Comparison of ENCODE assay signal across 33 cellular contexts in the genomic region with DNA sequence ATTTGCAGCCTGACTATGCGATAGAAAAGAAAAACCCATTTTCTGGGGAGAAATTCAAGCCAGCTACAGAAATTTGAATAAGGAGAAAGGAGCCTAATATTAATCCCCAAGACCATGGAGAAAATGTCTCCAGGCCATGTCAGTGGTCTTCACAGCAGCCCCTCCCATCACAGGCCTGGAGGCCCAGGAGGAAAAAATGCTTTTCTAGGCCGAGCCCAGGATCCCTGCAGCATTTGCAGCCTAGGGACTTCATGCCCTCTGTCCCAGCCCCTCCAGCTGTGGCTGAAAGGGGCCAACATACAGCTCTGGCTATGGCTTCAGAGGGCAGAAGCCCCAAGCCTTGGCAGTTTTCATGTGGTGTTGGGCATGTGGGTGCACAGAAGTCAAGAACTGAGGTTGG.
"Had no signal": no experiment of that assay in that cellular context is flagged by ENCODE, and none has a peak within 500 bp of the region (broad histone marks: within the 10 kb centered on the region; RNA-seq: fewer than 3 reads in every experiment).

No MANE protein-coding gene starts in this region.

- H3K4me3 Mint-ChIP-seq: activated CD4-positive, alpha-beta memory T cell treated with anti-CD3 and anti-CD28 coated beads, Interleukin-2, amount 10 ng/mL, durations not matched to agents 7 days and 5 days; activated CD4-positive, alpha-beta T cell treated with anti-CD3 and anti-CD28 coated beads for 36 hours; activated CD4-positive, alpha-beta T cell treated with anti-CD3 and anti-CD28 coated beads, Interleukin-2, amount 10 ng/mL, durations not matched to agents 7 days and 5 days; activated CD8-positive, alpha-beta memory T cell treated with anti-CD3 and anti-CD28 coated beads, Interleukin-2, amount 10 ng/mL, durations not matched to agents 7 days and 5 days; activated CD8-positive, alpha-beta T cell treated with anti-CD3 and anti-CD28 coated beads, Interleukin-2, amount 10 ng/mL, durations not matched to agents 7 days and 5 days; activated naive CD4-positive, alpha-beta T cell treated with anti-CD3 and anti-CD28 coated beads, Interleukin-2, amount 10 ng/mL, durations not matched to agents 7 days and 5 days; activated naive CD4-positive, alpha-beta T cell treated with anti-CD3 and anti-CD28 coated beads, Interleukin-2, amount 50 U/mL, for 24 hours; activated naive CD8-positive, alpha-beta T cell; activated naive CD8-positive, alpha-beta T cell treated with anti-CD3 and anti-CD28 coated beads, Interleukin-2, amount 10 ng/mL, durations not matched to agents 7 days and 5 days; activated naive CD8-positive, alpha-beta T cell treated with anti-CD3 and anti-CD28 coated beads, Interleukin-2, amount 50 U/mL, for 24 hours; activated T-cell treated with anti-CD3 and anti-CD28 coated beads, Interleukin-2, amount 50 U/mL, for 24 hours; brain; central memory CD8-positive, alpha-beta T cell; T-cell; T-helper 1 cell treated with Interleukin-12 subunit alpha and Interleukin-12 subunit beta and Interleukin-4 antibody, amounts not matched to agents 30 μg/mL and 1 μg/mL, for 36 hours; T-helper 2 cell treated with Interferon-gamma antibody and Interleukin-4, amounts not matched to agents 5 μg/mL and 100 μg/mL, for 36 hours; WTC11 had no signal

- H3K27me3 Mint-ChIP-seq: activated CD4-positive, alpha-beta memory T cell treated with anti-CD3 and anti-CD28 coated beads, Interleukin-2, amount 10 ng/mL, durations not matched to agents 7 days and 5 days; activated CD4-positive, alpha-beta T cell treated with anti-CD3 and anti-CD28 coated beads for 36 hours; activated CD4-positive, alpha-beta T cell treated with anti-CD3 and anti-CD28 coated beads, Interleukin-2, amount 10 ng/mL, durations not matched to agents 7 days and 5 days; activated CD8-positive, alpha-beta memory T cell treated with anti-CD3 and anti-CD28 coated beads, Interleukin-2, amount 10 ng/mL, durations not matched to agents 7 days and 5 days; activated naive CD4-positive, alpha-beta T cell treated with anti-CD3 and anti-CD28 coated beads, Interleukin-2, amount 10 ng/mL, durations not matched to agents 7 days and 5 days; activated naive CD4-positive, alpha-beta T cell treated with anti-CD3 and anti-CD28 coated beads, Interleukin-2, amount 50 U/mL, for 24 hours; activated naive CD8-positive, alpha-beta T cell treated with anti-CD3 and anti-CD28 coated beads, Interleukin-2, amount 10 ng/mL, durations not matched to agents 7 days and 5 days; activated T-cell treated with anti-CD3 and anti-CD28 coated beads, Interleukin-2, amount 50 U/mL, for 24 hours; central memory CD8-positive, alpha-beta T cell; T-cell had no signal

- H3K9me3 Mint-ChIP-seq: activated naive CD4-positive, alpha-beta T cell treated with anti-CD3 and anti-CD28 coated beads, Interleukin-2, amount 50 U/mL, for 24 hours had no signal

- H3K36me3 Mint-ChIP-seq: activated CD8-positive, alpha-beta memory T cell treated with anti-CD3 and anti-CD28 coated beads, Interleukin-2, amount 10 ng/mL, durations not matched to agents 7 days and 5 days; activated naive CD4-positive, alpha-beta T cell treated with anti-CD3 and anti-CD28 coated beads, Interleukin-2, amount 10 ng/mL, durations not matched to agents 7 days and 5 days; activated naive CD4-positive, alpha-beta T cell treated with anti-CD3 and anti-CD28 coated beads, Interleukin-2, amount 50 U/mL, for 24 hours; activated naive CD8-positive, alpha-beta T cell treated with anti-CD3 and anti-CD28 coated beads, Interleukin-2, amount 10 ng/mL, durations not matched to agents 7 days and 5 days had no signal

- H3K4me1 Mint-ChIP-seq: activated CD4-positive, alpha-beta memory T cell treated with anti-CD3 and anti-CD28 coated beads, Interleukin-2, amount 10 ng/mL, durations not matched to agents 7 days and 5 days; activated CD8-positive, alpha-beta memory T cell treated with anti-CD3 and anti-CD28 coated beads, Interleukin-2, amount 10 ng/mL, durations not matched to agents 7 days and 5 days; activated naive CD4-positive, alpha-beta T cell treated with anti-CD3 and anti-CD28 coated beads, Interleukin-2, amount 10 ng/mL, durations not matched to agents 7 days and 5 days; activated naive CD8-positive, alpha-beta T cell treated with anti-CD3 and anti-CD28 coated beads, Interleukin-2, amount 10 ng/mL, durations not matched to agents 7 days and 5 days; activated naive CD8-positive, alpha-beta T cell treated with anti-CD3 and anti-CD28 coated beads, Interleukin-2, amount 50 U/mL, for 24 hours; central memory CD8-positive, alpha-beta T cell; WTC11 had no signal

- DNase-seq: activated CD4-positive, alpha-beta memory T cell treated with anti-CD3 and anti-CD28 coated beads, Interleukin-2, amount 10 ng/mL, durations not matched to agents 7 days and 5 days; activated CD4-positive, alpha-beta T cell treated with anti-CD3 and anti-CD28 coated beads for 1 hour; activated CD4-positive, alpha-beta T cell treated with anti-CD3 and anti-CD28 coated beads for 36 hours; activated CD4-positive, alpha-beta T cell treated with anti-CD3 and anti-CD28 coated beads, Interleukin-2, amount 10 ng/mL, durations not matched to agents 7 days and 5 days; activated CD4-positive, alpha-beta T cell treated with anti-CD3 and anti-CD28 coated beads, Interleukin-2, amount 50 U/mL, for 48 hours; activated CD4-positive, CD25-positive, alpha-beta regulatory T cell; activated CD8-positive, alpha-beta memory T cell treated with anti-CD3 and anti-CD28 coated beads for 24 hours; activated CD8-positive, alpha-beta memory T cell treated with anti-CD3 and anti-CD28 coated beads, Interleukin-2, amount 10 ng/mL, durations not matched to agents 7 days and 5 days; activated CD8-positive, alpha-beta memory T cell treated with anti-CD3 and anti-CD28 coated beads, Interleukin-2, amount 50 U/mL, for 48 hours; activated CD8-positive, alpha-beta T cell treated with anti-CD3 and anti-CD28 coated beads, Interleukin-2, amount 10 ng/mL, durations not matched to agents 7 days and 5 days; activated effector memory CD4-positive, alpha-beta T cell treated with Interleukin-2 at 50 U/mL for 16 hours; activated gamma-delta T cell; activated naive CD4-positive, alpha-beta T cell treated with anti-CD3 and anti-CD28 coated beads, Interleukin-2, amount 10 ng/mL, durations not matched to agents 7 days and 5 days; activated naive CD4-positive, alpha-beta T cell treated with Interleukin-2 at 50 U/mL for 16 hours; activated naive CD8-positive, alpha-beta T cell treated with anti-CD3 and anti-CD28 coated beads, Interleukin-2, amount 10 ng/mL, durations not matched to agents 7 days and 5 days; activated naive CD8-positive, alpha-beta T cell treated with anti-CD3 and anti-CD28 coated beads, Interleukin-2, amount 50 U/mL, for 24 hours; activated T-cell treated with anti-CD3 and anti-CD28 coated beads, Interleukin-2, amount 50 U/mL, for 24 hours; activated T-cell treated with anti-CD3 and anti-CD28 coated beads, Interleukin-2, amount 50 U/mL, for 48 hours; amygdala; anterior cingulate cortex; caudate nucleus; cerebellar nuclear complex; T-cell; T-helper 2 cell; T-helper 9 cell had no signal

- H3K27ac Mint-ChIP-seq: activated CD4-positive, alpha-beta memory T cell treated with anti-CD3 and anti-CD28 coated beads, Interleukin-2, amount 10 ng/mL, durations not matched to agents 7 days and 5 days; activated CD4-positive, alpha-beta T cell treated with anti-CD3 and anti-CD28 coated beads for 36 hours; activated CD4-positive, alpha-beta T cell treated with anti-CD3 and anti-CD28 coated beads, Interleukin-2, amount 10 ng/mL, durations not matched to agents 7 days and 5 days; activated CD8-positive, alpha-beta memory T cell treated with anti-CD3 and anti-CD28 coated beads, Interleukin-2, amount 10 ng/mL, durations not matched to agents 7 days and 5 days; activated CD8-positive, alpha-beta T cell treated with anti-CD3 and anti-CD28 coated beads, Interleukin-2, amount 10 ng/mL, durations not matched to agents 7 days and 5 days; activated naive CD4-positive, alpha-beta T cell treated with anti-CD3 and anti-CD28 coated beads, Interleukin-2, amount 10 ng/mL, durations not matched to agents 7 days and 5 days; activated naive CD4-positive, alpha-beta T cell treated with anti-CD3 and anti-CD28 coated beads, Interleukin-2, amount 50 U/mL, for 24 hours; activated naive CD8-positive, alpha-beta T cell; activated naive CD8-positive, alpha-beta T cell treated with anti-CD3 and anti-CD28 coated beads, Interleukin-2, amount 10 ng/mL, durations not matched to agents 7 days and 5 days; activated naive CD8-positive, alpha-beta T cell treated with anti-CD3 and anti-CD28 coated beads, Interleukin-2, amount 50 U/mL, for 24 hours; activated T-cell treated with anti-CD3 and anti-CD28 coated beads, Interleukin-2, amount 50 U/mL, for 24 hours; activated T-helper 2 cell treated with anti-CD3 and anti-CD28 coated beads, Interferon-gamma antibody, Interleukin-2, Interleukin-4, amounts not matched to agents 10 μg/mL and 5 μg/mL and 100 μg/mL, durations not matched to agents 14 hours and 24 hours and 36 hours; brain; T-cell; T-helper 1 cell treated with Interleukin-12 subunit alpha and Interleukin-12 subunit beta and Interleukin-4 antibody, amounts not matched to agents 30 μg/mL and 1 μg/mL, for 36 hours; T-helper 2 cell treated with Interferon-gamma antibody and Interleukin-4, amounts not matched to agents 5 μg/mL and 100 μg/mL, for 36 hours; WTC11 had no signal
